ENCODE assay signal across 8 cellular contexts in the genomic region with DNA sequence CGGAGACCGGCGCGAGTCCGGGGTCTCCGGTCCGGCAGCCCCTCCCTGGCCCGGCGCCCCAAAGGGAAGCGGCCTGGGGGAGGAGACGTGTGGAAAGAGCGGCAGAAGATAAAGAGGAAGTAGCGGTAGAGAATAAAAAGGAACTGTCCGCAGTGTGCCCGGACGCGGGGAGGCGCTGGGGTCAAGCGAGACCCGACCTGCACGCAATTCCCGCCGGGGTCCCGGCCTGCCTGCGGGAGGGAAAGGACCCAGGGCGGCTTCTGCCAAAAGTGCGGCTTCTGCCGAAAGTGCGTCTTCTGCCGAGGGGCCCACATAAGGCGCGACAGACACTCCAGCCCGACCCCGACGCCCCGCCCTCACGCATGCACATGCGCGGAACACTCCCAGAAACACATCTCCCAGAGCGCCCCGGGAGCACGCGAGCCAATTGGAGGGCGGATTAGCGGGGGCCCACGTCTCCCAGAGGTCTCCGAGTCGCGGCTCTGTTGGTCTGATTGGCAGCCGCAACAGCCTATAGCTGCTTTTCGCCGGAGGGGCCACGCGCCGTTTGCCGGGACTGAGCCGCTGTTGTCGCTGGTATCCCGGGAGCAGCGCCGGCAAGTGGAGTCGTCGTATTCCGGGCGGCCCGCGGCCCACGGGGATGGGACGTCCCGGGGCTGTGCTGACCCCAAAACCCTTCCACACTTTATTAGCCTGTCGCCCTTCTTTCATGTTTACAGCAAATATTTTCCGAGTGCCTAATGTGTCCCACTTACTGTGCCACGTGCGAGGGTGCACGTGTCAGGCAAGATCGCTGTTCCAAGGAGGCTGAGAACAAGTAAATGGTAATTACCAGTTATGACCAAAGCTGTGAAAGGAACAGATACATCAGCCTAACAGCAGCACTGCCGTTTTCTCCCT. TPM values are rescaled to one million over a fixed set of nuclear protein-coding genes. Genes with fewer than 3 reads are reported as not detected.
A peak's percentile ranks its signal among the peaks of the same experiment; 100 is the strongest.
DNase-seq lines count a peak whose midpoint lies in the region; TF ChIP-seq lines count a peak whose summit lies in the region.

No MANE protein-coding gene starts in this region.

- TF ChIP-seq EP300 in neural cell (conservative IDR thresholded peaks at IDR 0.05; ENCODE audit: poor library complexity, severe bottlenecking) (no peak), stomach (IDR thresholded peaks at IDR 0.05) (no peak)

- TF ChIP-seq CTCF in LNCaP clone FGC (IDR thresholded peaks at IDR 0.05; ENCODE audit: control insufficient read depth, extremely low read depth, insufficient read depth) (peak; percentile 33; the same call in 1 of the 2 replicates), RWPE1 (conservative IDR thresholded peaks at IDR 0.05; ENCODE audit: low read depth) (no peak; the same call in 1 of the 2 replicates), fibroblast of the aortic adventitia (IDR thresholded peaks at IDR 0.05; ENCODE audit: insufficient read depth, low read length) (peak; percentile 35), neural cell (IDR thresholded peaks at IDR 0.05; ENCODE audit: poor library complexity, severe bottlenecking) (peak; percentile 50), stomach (IDR thresholded peaks at IDR 0.05) (peak in 1 of 7 experiments; percentile 29)

- intact Hi-C loops in stomach (cut with DNase I; ENCODE audit: low total_unique reads): no loop called here

- CTCF ChIA-PET in RWPE1 (lab: Yijun Ruan, JAX): interaction anchor here (0.5 to 0.9 kb wide), 2 partner anchors 18 to 236 kb away, joined by 3 read pairs; partner anchors contain the start of gene CLUAP1

- no peak overlapping the region for H2AFZ ChIP-seq in neural cell (ENCODE audit: low read depth, low read length)

- H3K36me3 ChIP-seq in neural cell (ENCODE audit: insufficient read depth, low read length) (no peaks in the 10 kb centered on the region), stomach (peaks cover 0 to 37% (median 28%) of the 10 kb centered on the region in 4 donors)

- 1 to 4% (median 1%) methylated on average over 48 to 77 of the region's 77 CpGs for WGBS in stomach, 5 donors

- H3K27me3 ChIP-seq in neural cell (ENCODE audit: insufficient read depth, low read depth, low read length) (no peaks in the 10 kb centered on the region), stomach (no peaks in the 10 kb centered on the region)

- DNase-seq in ELF-1 (ENCODE audit: low read depth, low spot score) (peak; percentile 99), H4 (ENCODE audit: low spot score) (peak; percentile 97), LNCaP clone FGC (ENCODE audit: low read depth) (peak; percentile 95), RWPE1 (ENCODE audit: low spot score) (peak; percentile 96), fibroblast of the aortic adventitia (ENCODE audit: low read depth) (peak; percentile 96), stomach (peak; percentile 95)
- peak; percentile 95 for DNase-seq in activated effector memory CD4-positive, alpha-beta T cell treated with Interleukin-2 at 50 U/mL for 16 hours

- H3K9me3 ChIP-seq in neural cell (ENCODE audit: low read length) (no peaks in the 10 kb centered on the region), stomach (peaks cover 0 to 4% (median 0%) of the 10 kb centered on the region in 4 donors)

- peak overlapping the region; percentile 84 for H3K4me3 ChIP-seq in LNCaP clone FGC (ENCODE audit: low read depth, low read length)
- H3K4me3 ChIP-seq in fibroblast of the aortic adventitia (ENCODE audit: low read depth, low read length): peak overlapping the region; percentile 81
- peak overlapping the region; percentile 80 for H3K4me3 ChIP-seq in neural cell (ENCODE audit: low read length)
- peak overlapping the region; percentile 60 to 82 (median 72) for H3K4me3 ChIP-seq in stomach

- H3K9ac ChIP-seq in neural cell (ENCODE audit: low read length): peak overlapping the region; percentile 63

- H3K79me2 ChIP-seq in neural cell (replicated peaks; ENCODE audit: insufficient read depth, low read length): no peaks in the 10 kb centered on the region

- TF ChIP-seq POLR2A in stomach (IDR thresholded peaks at IDR 0.05): peak in 1 of 4 donors; percentile 41

- peak overlapping the region; percentile 70 for H3K4me2 ChIP-seq in neural cell (ENCODE audit: low read length)

- H3K27ac ChIP-seq in RWPE1 (peak overlapping the region; percentile 99), neural cell (ENCODE audit: low read length) (peak overlapping the region; percentile 31), stomach (peak overlapping the region; percentile 94 to 100 (median 98))

- no peaks in the 10 kb centered on the region for H3K9me2 ChIP-seq in neural cell (ENCODE audit: insufficient read depth, low read length)

- H4K20me1 ChIP-seq in neural cell (ENCODE audit: insufficient read depth): no peaks in the 10 kb centered on the region

- H3K4me1 ChIP-seq in stomach: peaks cover 4 to 37% (median 22%) of the 10 kb centered on the region in 4 donors

- H3F3A ChIP-seq in neural cell (ENCODE audit: insufficient read depth, low read length, poor library complexity, severe bottlenecking): no peaks in the 10 kb centered on the region

- POLR2A ChIA-PET in RWPE1 (lab: Yijun Ruan, JAX; ENCODE audit: low non-redundant PET): interaction anchor here (0.8 to 1.0 kb wide), 2 partner anchors 11 to 137 kb away, joined by 3 to 13 read pairs; partner anchors contain the start of genes ZNF174 and ZSCAN32

- peak; percentile 38 for TF ChIP-seq RAD21 in neural cell (conservative IDR thresholded peaks at IDR 0.05)

TF ChIP-seq in neural cell, 6 proteins besides CTCF, POLR2A, EP300 and RAD21:
- TF ChIP-seq TAF1 (IDR thresholded peaks at IDR 0.05; ENCODE audit: low read depth) (no peak), EZH2 (IDR thresholded peaks at IDR 0.05; ENCODE audit: borderline replicate concordance, insufficient read depth, low read length, poor library complexity, severe bottlenecking) (no peak), POLR2AphosphoS5 (IDR thresholded peaks at IDR 0.05) (peak; percentile 65), SMC3 (conservative IDR thresholded peaks at IDR 0.05; ENCODE audit: poor library complexity) (peak; percentile 46), MXI1 (conservative IDR thresholded peaks at IDR 0.05; ENCODE audit: poor library complexity, severe bottlenecking) (peak; percentile 97)

RNA-seq across cellular contexts. Expression of gene MEFV, which starts 8.0 kb away (rescaled TPM):
- 1.2 TPM in 1 of 2 replicates, not detected in the other for total RNA-seq in H4 (2014; rRNA removed; shearing (Covaris generic))
- under 0.01 TPM in 1 of 2 replicates, not detected in the other for total RNA-seq in fibroblast of the aortic adventitia (ENCODE audit: low replicate concordance)
- not detected in 2 replicates for polyA plus RNA-seq in neural cell
- not detected in 2 replicates for polyA minus RNA-seq in neural cell
- 10 to 100 TPM in 1 of 5 donors, 1 to 10 TPM in 3, under 1 TPM in 1; 0.58 to 24.5 (median 1.7) TPM for total RNA-seq in stomach
- under 1 TPM; 0.15 to 0.44 (median 0.20) TPM for polyA plus RNA-seq in stomach

RNA-seq across cellular contexts. Expression of gene ZNF263, which starts 18.9 kb away (rescaled TPM):
- total RNA-seq in H4 (2014; rRNA removed; shearing (Covaris generic)): 24.4 and 28.8 TPM in 2 replicates
- total RNA-seq in fibroblast of the aortic adventitia (ENCODE audit: low replicate concordance) (30.6 and 95.5 TPM in 2 replicates), stomach (10 to 100 TPM; 23.5 to 67.0 (median 46.0) TPM)
- polyA plus RNA-seq in neural cell (65.4 and 88.4 TPM in 2 replicates), stomach (10 to 100 TPM; 10.8 to 29.6 (median 16.0) TPM)
- polyA minus RNA-seq in neural cell: 79.6 and 90.3 TPM in 2 replicates

RNA-seq across cellular contexts. Expression of gene ZNF200, which starts 29.4 kb away (rescaled TPM):
- 11.5 and 11.8 TPM in 2 replicates for total RNA-seq in H4 (2014; rRNA removed; shearing (Covaris generic))
- total RNA-seq in fibroblast of the aortic adventitia (ENCODE audit: low replicate concordance) (6.6 and 9.7 TPM in 2 replicates), stomach (1 to 10 TPM; 4.7 to 8.7 (median 6.2) TPM)
- polyA plus RNA-seq in neural cell (20.8 and 23.0 TPM in 2 replicates), stomach (1 to 10 TPM; 2.2 to 3.1 (median 2.9) TPM)
- 31.0 and 33.4 TPM in 2 replicates for polyA minus RNA-seq in neural cell

RNA-seq across cellular contexts. Expression of gene TIGD7, which starts 40.8 kb away (rescaled TPM):
- 4.9 and 5.4 TPM in 2 replicates for total RNA-seq in H4 (2014; rRNA removed; shearing (Covaris generic))
- total RNA-seq in fibroblast of the aortic adventitia (ENCODE audit: low replicate concordance) (1.9 and 6.4 TPM in 2 replicates), stomach (1 to 10 TPM in 3 of 5 donors, not detected in 2; 1.6 to 8.3 (median 1.8) TPM)
- polyA plus RNA-seq in neural cell (21.7 and 25.2 TPM in 2 replicates), stomach (1 to 10 TPM; 2.1 to 3.7 (median 2.8) TPM)
- 20.5 and 27.7 TPM in 2 replicates for polyA minus RNA-seq in neural cell

RNA-seq across cellular contexts. Expression of gene ZNF75A, which starts 40.9 kb away (rescaled TPM):
- 21.7 and 23.5 TPM in 2 replicates for total RNA-seq in H4 (2014; rRNA removed; shearing (Covaris generic))
- total RNA-seq in fibroblast of the aortic adventitia (ENCODE audit: low replicate concordance) (14.6 and 23.6 TPM in 2 replicates), stomach (10 to 100 TPM; 16.1 to 52.5 (median 25.0) TPM)
- polyA plus RNA-seq in neural cell (58.3 and 76.0 TPM in 2 replicates), stomach (10 to 100 TPM in 2 of 3 donors, 1 to 10 TPM in 1; 8.0 to 15.6 (median 10.5) TPM)
- polyA minus RNA-seq in neural cell: 56.4 and 58.7 TPM in 2 replicates

Comparison
In these comparisons a context has a peak if more than half of its experiments do, and no peak if none do; other contexts are left out.
1. Peak in every context shown above with its lines: DNase-seq, H3K4me3 ChIP-seq and H3K27ac ChIP-seq.
2. H3K27ac ChIP-seq: peak in every context shown above with its lines; median percentile 99 in RWPE1; 98 in stomach; 31 in neural cell.